ENCODE assay signal across 29 cellular contexts in genomic region chrX:115053223-115053622, GRCh38. TPM values are rescaled to one million over a fixed set of nuclear protein-coding genes. Genes with fewer than 3 reads are reported as not detected.
"Had no signal": no experiment of that assay in that cellular context is flagged by ENCODE, and none has a peak within 500 bp of the region (broad histone marks: within the 10 kb centered on the region; RNA-seq: fewer than 3 reads in every experiment).

No MANE protein-coding gene starts in this region.

- H3K27ac ChIP-seq: stomach, suprapubic skin, testis, thoracic aorta, thyroid gland, tibial artery, tibial nerve, transverse colon, upper lobe of left lung, upper lobe of right lung, uterus, vagina had no signal

- H3K27me3 ChIP-seq: stomach, suprapubic skin, testis, thyroid gland, tibial artery, transverse colon, upper lobe of left lung, upper lobe of right lung, uterus, vagina had no signal

- H3K4me1 ChIP-seq: stomach, suprapubic skin, testis, thyroid gland, tibial nerve, transverse colon, upper lobe of right lung, uterus, vagina had no signal

- DNase-seq: stimulated activated CD4-positive, alpha-beta T cell treated with anti-CD3 and anti-CD28 coated beads, Interleukin-2, amount 100 ng/mL, for 48 hours; stimulated activated CD4-positive, alpha-beta T cell treated with anti-CD3 and anti-CD28 coated beads, Interleukin-4, amount 100 ng/mL, for 1 hour; stimulated activated CD4-positive, alpha-beta T cell treated with anti-CD3 and anti-CD28 coated beads, Interleukin-4, amount 100 ng/mL, for 24 hours; stimulated activated CD4-positive, alpha-beta T cell treated with anti-CD3 and anti-CD28 coated beads, Interleukin-4, amount 100 ng/mL, for 4 hours; stimulated activated CD8-positive, alpha-beta memory T cell treated with anti-CD3 and anti-CD28 coated beads, Interleukin-4, amount 100 ng/mL, for 48 hours; stimulated activated naive B cell treated with anti-CD40 and anti-IgM and Interleukin-4, amounts not matched to agents 10 μg/mL and 1 μg/mL and 100 μg/mL, for 72 hours; stimulated activated naive CD4-positive, alpha-beta T cell; stimulated activated naive CD4-positive, alpha-beta T cell treated with Interleukin-2 at 50 U/mL for 16 hours; stimulated activated naive CD8-positive, alpha-beta T cell treated with anti-CD3 and anti-CD28 coated beads, Interleukin-15, amount 100 ng/mL, for 72 hours; stimulated activated naive CD8-positive, alpha-beta T cell treated with anti-CD3 and anti-CD28 coated beads, Interleukin-15, Interleukin-2, amounts not matched to agents 100 U/mL and 50 U/mL, for 24 hours; stomach; substantia nigra; testis; thyroid gland; tibial artery; transverse colon; trophoblast cell; upper lobe of left lung; upper lobe of right lung; uterus had no signal

- H3K4me3 ChIP-seq: stomach, suprapubic skin, testis, thoracic aorta, thyroid gland, tibial artery, tibial nerve, transverse colon, upper lobe of left lung, upper lobe of right lung, uterus, vagina had no signal

- ATAC-seq: stimulated activated effector memory CD8-positive, alpha-beta T cell treated with anti-CD3 and anti-CD28 coated beads, Interleukin-12 subunit alpha, Interleukin-12 subunit beta, amount 100 ng/mL, for 72 hours; stimulated activated memory B cell treated with anti-CD40 and anti-IgM and Interleukin-4, amounts not matched to agents 10 μg/mL and 1 μg/mL and 100 μg/mL, for 72 hours; stimulated activated naive B cell treated with anti-CD40 and anti-IgM and Interleukin-4, amounts not matched to agents 10 μg/mL and 1 μg/mL and 100 μg/mL, for 72 hours; stimulated activated naive CD8-positive, alpha-beta T cell treated with anti-CD3 and anti-CD28 coated beads, Interleukin-15, amount 100 ng/mL, for 72 hours; stimulated activated naive CD8-positive, alpha-beta T cell treated with anti-CD3 and anti-CD28 coated beads, Interleukin-15, Interleukin-2, amounts not matched to agents 100 U/mL and 50 U/mL, for 24 hours; upper lobe of right lung had no signal

- H3K4me3 Mint-ChIP-seq: stimulated activated effector memory CD8-positive, alpha-beta T cell treated with anti-CD3 and anti-CD28 coated beads, Interleukin-12 subunit alpha, Interleukin-12 subunit beta, amount 100 ng/mL, for 72 hours; stimulated activated memory B cell treated with anti-CD40 and anti-IgM and Interleukin-4, amounts not matched to agents 10 μg/mL and 1 μg/mL and 100 μg/mL, for 72 hours; stimulated activated naive B cell treated with anti-CD40 and anti-IgM and Interleukin-4, amounts not matched to agents 10 μg/mL and 1 μg/mL and 100 μg/mL, for 72 hours; stimulated activated naive CD8-positive, alpha-beta T cell treated with anti-CD3 and anti-CD28 coated beads, Interleukin-15, amount 100 ng/mL, for 72 hours; stimulated activated naive CD8-positive, alpha-beta T cell treated with anti-CD3 and anti-CD28 coated beads, Interleukin-15, Interleukin-2, amounts not matched to agents 100 ng/mL and 50 ng/mL, for 24 hours; type B pancreatic cell had no signal

- H3K9me3 ChIP-seq: stomach, suprapubic skin, testis, thoracic aorta, thyroid gland, tibial artery, tibial nerve, transverse colon, upper lobe of left lung, upper lobe of right lung, uterus, vagina had no signal

- H3K36me3 Mint-ChIP-seq: stimulated activated effector memory CD8-positive, alpha-beta T cell treated with anti-CD3 and anti-CD28 coated beads, Interleukin-12 subunit alpha, Interleukin-12 subunit beta, amount 100 ng/mL, for 72 hours; stimulated activated memory B cell treated with anti-CD40 and anti-IgM and Interleukin-4, amounts not matched to agents 10 μg/mL and 1 μg/mL and 100 μg/mL, for 72 hours; stimulated activated naive B cell treated with anti-CD40 and anti-IgM and Interleukin-4, amounts not matched to agents 10 μg/mL and 1 μg/mL and 100 μg/mL, for 72 hours; type B pancreatic cell had no signal

- H3K27ac Mint-ChIP-seq: stimulated activated effector memory CD8-positive, alpha-beta T cell treated with anti-CD3 and anti-CD28 coated beads, Interleukin-12 subunit alpha, Interleukin-12 subunit beta, amount 100 ng/mL, for 72 hours; stimulated activated memory B cell treated with anti-CD40 and anti-IgM and Interleukin-4, amounts not matched to agents 10 μg/mL and 1 μg/mL and 100 μg/mL, for 72 hours; stimulated activated naive B cell treated with anti-CD40 and anti-IgM and Interleukin-4, amounts not matched to agents 10 μg/mL and 1 μg/mL and 100 μg/mL, for 72 hours; stimulated activated naive CD8-positive, alpha-beta T cell treated with anti-CD3 and anti-CD28 coated beads, Interleukin-15, amount 100 ng/mL, for 72 hours; stimulated activated naive CD8-positive, alpha-beta T cell treated with anti-CD3 and anti-CD28 coated beads, Interleukin-15, Interleukin-2, amounts not matched to agents 100 ng/mL and 50 ng/mL, for 24 hours; type B pancreatic cell had no signal

- FAIRE-seq: urothelium cell line had no signal

- H3K4me1 Mint-ChIP-seq: stimulated activated effector memory CD8-positive, alpha-beta T cell treated with anti-CD3 and anti-CD28 coated beads, Interleukin-12 subunit alpha, Interleukin-12 subunit beta, amount 100 ng/mL, for 72 hours; stimulated activated memory B cell treated with anti-CD40 and anti-IgM and Interleukin-4, amounts not matched to agents 10 μg/mL and 1 μg/mL and 100 μg/mL, for 72 hours; stimulated activated naive B cell treated with anti-CD40 and anti-IgM and Interleukin-4, amounts not matched to agents 10 μg/mL and 1 μg/mL and 100 μg/mL, for 72 hours; stimulated activated naive CD8-positive, alpha-beta T cell treated with anti-CD3 and anti-CD28 coated beads, Interleukin-15, amount 100 ng/mL, for 72 hours had no signal

- H3K9me3 Mint-ChIP-seq: type B pancreatic cell had no signal

- H3K36me3 ChIP-seq: stomach, suprapubic skin, thoracic aorta, thyroid gland, tibial artery, tibial nerve, transverse colon, upper lobe of left lung, upper lobe of right lung, uterus, vagina had no signal

- H3K27me3 Mint-ChIP-seq: stimulated activated memory B cell treated with anti-CD40 and anti-IgM and Interleukin-4, amounts not matched to agents 10 μg/mL and 1 μg/mL and 100 μg/mL, for 72 hours; stimulated activated naive B cell treated with anti-CD40 and anti-IgM and Interleukin-4, amounts not matched to agents 10 μg/mL and 1 μg/mL and 100 μg/mL, for 72 hours; stimulated activated naive CD8-positive, alpha-beta T cell treated with anti-CD3 and anti-CD28 coated beads, Interleukin-15, amount 100 ng/mL, for 72 hours; stimulated activated naive CD8-positive, alpha-beta T cell treated with anti-CD3 and anti-CD28 coated beads, Interleukin-15, Interleukin-2, amounts not matched to agents 100 ng/mL and 50 ng/mL, for 24 hours had no signal

RNA-seq across cellular contexts. Expression of gene IL13RA2, which starts 35.8 kb away (rescaled TPM):
- total RNA-seq: transverse colon, upper lobe of right lung, uterus had no signal
